ENCODE assay signal across 23 cellular contexts in genomic region chr4:184424279-184424678, GRCh38. TPM values are rescaled to one million over a fixed set of nuclear protein-coding genes. Genes with fewer than 3 reads are reported as not detected.
DNase-seq lines count a peak whose midpoint lies in the region; ATAC-seq and TF ChIP-seq lines count a peak whose summit lies in the region.
"Had no signal": no experiment of that assay in that cellular context is flagged by ENCODE, and none has a peak within 500 bp of the region (broad histone marks: within the 10 kb centered on the region; RNA-seq: fewer than 3 reads in every experiment).

No MANE protein-coding gene starts in this region.

- H3K4me1 Mint-ChIP-seq in CD4-positive, alpha-beta memory T cell = peaks cover 44 to 93% (median 71%) of the 10 kb centered on the region in 4 donors
- peaks cover 54 to 64% of the 10 kb centered on the region in 2 donors for H3K4me1 Mint-ChIP-seq in effector memory CD8-positive, alpha-beta T cell (ENCODE audit: low read depth in 2 of 2)

- ATAC-seq in effector memory CD8-positive, alpha-beta T cell (replicated peaks) = no peak
- ATAC-seq: left cardiac atrium had no signal

- H3K9me3 ChIP-seq in CD4-positive, alpha-beta memory T cell (ENCODE audit: control insufficient read depth in 1 of 2, low read length in 2 of 2) = peaks cover 0 to 3% of the 10 kb centered on the region in 2 donors
- H3K9me3 ChIP-seq: right lobe of liver had no signal

- peaks cover 0 to 6% (median 1%) of the 10 kb centered on the region in 8 donors for H3K9me3 Mint-ChIP-seq in CD4-positive, alpha-beta memory T cell
- peaks cover 0 to 2% of the 10 kb centered on the region in 2 donors for H3K9me3 Mint-ChIP-seq in effector memory CD8-positive, alpha-beta T cell

- POLR2A ChIA-PET in CD4-positive, alpha-beta memory T cell (lab: Charles Lee; ENCODE audit: partially characterized antibody) = no interaction called here

- intact Hi-C loops in CD4-positive, alpha-beta memory T cell (cut with micrococcal nuclease) = no loop called here

- DNase-seq in CD4-positive, alpha-beta memory T cell = no peak
- DNase-seq in NCI-H524 (lab: John Stamatoyannopoulos, UW) (peak; percentile 16 to 66), retinal pigment epithelial cell (ENCODE audit: low read depth) (peak; percentile 61), hepatic stellate cell (ENCODE audit: low spot score) (no peak), OCI-M2 (lab: John Stamatoyannopoulos, UW; ENCODE audit: unreplicated experiment) (no peak), DMS 273 treated with DMSO at 0.1 percent for 48 hours (lab: John Stamatoyannopoulos, UW) (no peak)
- no peak for DNase-seq in effector memory CD8-positive, alpha-beta T cell
- DNase-seq: activated CD4-positive, alpha-beta T cell treated with anti-CD3 and anti-CD28 coated beads, Interleukin-2, amount 10 ng/mL, durations not matched to agents 7 days and 5 days; activated naive CD4-positive, alpha-beta T cell treated with anti-CD3 and anti-CD28 coated beads, Interleukin-2, amount 50 U/mL, for 16 hours; GOT3; hypothalamus; left cardiac atrium; NCI-H1436 treated with DMSO at 0.1 percent for 48 hours; NCI-H774; right lobe of liver; RPMI8226; SJCRH30; stimulated activated CD4-positive, alpha-beta T cell treated with anti-CD3 and anti-CD28 coated beads, Interleukin-12 subunit alpha, Interleukin-12 subunit beta, amount 100 ng/mL, for 4 hours; stimulated activated CD4-positive, alpha-beta T cell treated with anti-CD3 and anti-CD28 coated beads, Interleukin-4, amount 100 ng/mL, for 1 hour; SW 1271; trophoblast cell had no signal

- H3K4me3 Mint-ChIP-seq in CD4-positive, alpha-beta memory T cell = no peak overlapping the region
- no peak overlapping the region for H3K4me3 Mint-ChIP-seq in effector memory CD8-positive, alpha-beta T cell
- H3K4me3 Mint-ChIP-seq: activated CD4-positive, alpha-beta T cell treated with anti-CD3 and anti-CD28 coated beads, Interleukin-2, amount 10 ng/mL, durations not matched to agents 7 days and 5 days; activated T-helper 1 cell treated with anti-CD3 and anti-CD28 coated beads, Interleukin-12 subunit alpha, Interleukin-12 subunit beta, Interleukin-2, Interleukin-4 antibody, amounts not matched to agents 30 ng/mL and 10 ng/mL and 1 ng/mL, durations not matched to agents 14 hours and 24 hours and 36 hours had no signal

- H3K4me1 ChIP-seq in CD4-positive, alpha-beta memory T cell (ENCODE audit: insufficient read depth, low read length) = peaks cover 46% of the 10 kb centered on the region
- H3K4me1 ChIP-seq: SJCRH30 had no signal

- peak overlapping the region; percentile 65 to 94 (median 75) for H3K27ac Mint-ChIP-seq in CD4-positive, alpha-beta memory T cell
- H3K27ac Mint-ChIP-seq in effector memory CD8-positive, alpha-beta T cell = peak overlapping the region; percentile 84 to 86

- no peak overlapping the region for H3K27ac ChIP-seq in CD4-positive, alpha-beta memory T cell (ENCODE audit: low read depth, low read length)
- H3K27ac ChIP-seq: BLaER1 treated with 17β-estradiol and CSF1 and Interleukin-3, amounts not matched to agents 10 nM and 100 nM; right lobe of liver; SJCRH30 had no signal

- no peaks in the 10 kb centered on the region for H3K27me3 ChIP-seq in CD4-positive, alpha-beta memory T cell (ENCODE audit: insufficient read depth, low read length)
- H3K27me3 ChIP-seq: BLaER1 treated with 17β-estradiol and CSF1 and Interleukin-3, amounts not matched to agents 10 nM and 100 nM; right lobe of liver; SJCRH30 had no signal

- TF ChIP-seq CTCF in retinal pigment epithelial cell (conservative IDR thresholded peaks at IDR 0.05; ENCODE audit: low read depth, low read length) = no peak

- H3K36me3 ChIP-seq in CD4-positive, alpha-beta memory T cell (ENCODE audit: insufficient read depth, low read length) = peaks cover 17% of the 10 kb centered on the region
- H3K36me3 ChIP-seq: SJCRH30 had no signal

- CTCF ChIA-PET in CD4-positive, alpha-beta memory T cell (lab: Charles Lee; ENCODE audit: partially characterized antibody) = no interaction called here

- peaks cover 52 to 80% of the 10 kb centered on the region in 2 donors for H3K36me3 Mint-ChIP-seq in CD4-positive, alpha-beta memory T cell
- peaks cover 37% of the 10 kb centered on the region for H3K36me3 Mint-ChIP-seq in effector memory CD8-positive, alpha-beta T cell (ENCODE audit: insufficient read depth)

- no peak overlapping the region for H3K4me3 ChIP-seq in CD4-positive, alpha-beta memory T cell (ENCODE audit: low read length in 2 of 2)
- H3K4me3 ChIP-seq in retinal pigment epithelial cell (ENCODE audit: low read length) = no peak overlapping the region
- H3K4me3 ChIP-seq: right lobe of liver, SJCRH30 had no signal

- no peaks in the 10 kb centered on the region for H3K27me3 Mint-ChIP-seq in CD4-positive, alpha-beta memory T cell
- no peaks in the 10 kb centered on the region for H3K27me3 Mint-ChIP-seq in effector memory CD8-positive, alpha-beta T cell
- H3K27me3 Mint-ChIP-seq: activated CD4-positive, alpha-beta T cell treated with anti-CD3 and anti-CD28 coated beads, Interleukin-2, amount 10 ng/mL, durations not matched to agents 7 days and 5 days had no signal

RNA-seq across cellular contexts. Expression of gene IRF2, which starts 50.1 kb away (rescaled TPM):
- 10 to 100 TPM; 66.7 to 70.4 TPM for total RNA-seq in CD4-positive, alpha-beta memory T cell
- polyA plus RNA-seq in CD4-positive, alpha-beta memory T cell = 10 to 100 TPM; 72.6 to 87.2 TPM

Comparison
In these comparisons a context has a peak if more than half of its experiments do, and no peak if none do; other contexts are left out.
1. DNase-seq: peak in NCI-H524 (2 of 2) and retinal pigment epithelial cell (single experiment); none in CD4-positive, alpha-beta memory T cell (0 of 5), effector memory CD8-positive, alpha-beta T cell (0 of 3), hepatic stellate cell (single experiment), OCI-M2 (single experiment) and DMS 273 treated with DMSO at 0.1 percent for 48 hours (single experiment).